11 cellular contexts compared by ENCODE assay signal in genomic region chr3:156685198-156685597, GRCh38. TPM values are rescaled to one million over a fixed set of nuclear protein-coding genes. Genes with fewer than 3 reads are reported as not detected.
A peak's percentile ranks its signal among the peaks of the same experiment; 100 is the strongest.
DNase-seq lines count a peak whose midpoint lies in the region; ATAC-seq, FAIRE-seq and TF ChIP-seq lines count a peak whose summit lies in the region.
"Had no signal": no experiment of that assay in that cellular context is flagged by ENCODE, and none has a peak within 500 bp of the region (broad histone marks: within the 10 kb centered on the region; RNA-seq: fewer than 3 reads in every experiment).

No MANE protein-coding gene starts in this region.

- TF ChIP-seq CTCF in Panc1 (IDR thresholded peaks at IDR 0.05) (no peak), foreskin fibroblast (IDR thresholded peaks at IDR 0.05; ENCODE audit: low read depth, low read length) (no peak)

- FAIRE-seq in GM19239 (lab: Jason Lieb, UNC): peak; percentile 91

- H3K9me3 ChIP-seq in Panc1 (ENCODE audit: control insufficient read depth, insufficient read depth, low read depth, low read length): no peaks in the 10 kb centered on the region
- H3K9me3 ChIP-seq: tibial nerve had no signal

- BruUV-seq in Panc1 (replicated peaks; lab: Mats Ljungman, UMichigan): no TSS peak

- no peaks in the 10 kb centered on the region for H3K27me3 ChIP-seq in Panc1 (ENCODE audit: control insufficient read depth, insufficient read depth, low read length)
- H3K27me3 ChIP-seq: tibial nerve had no signal

- no peak for ATAC-seq in Panc1
- no peak for ATAC-seq in GM19324 (IDR thresholded peaks at IDR 0.05; ENCODE audit: low FRiP score, unreplicated experiment)
- ATAC-seq in HG03439 (IDR thresholded peaks at IDR 0.05; ENCODE audit: unreplicated experiment): no peak

- POLR2A ChIA-PET in Panc1 (lab: Charles Lee): interaction anchor here (0.6 kb wide), 1 partner anchor 134 kb away, joined by 6 read pairs; no protein-coding TSS in a partner anchor

- CTCF ChIA-PET in Panc1 (lab: Charles Lee): interaction anchor here (0.5 kb wide), 1 partner anchor 151 kb away, joined by 12 read pairs; no protein-coding TSS in a partner anchor

- in situ Hi-C loops in Panc1 (cut with HindIII; ENCODE audit: low pct_unique_long_range_greater_than_20kb, low sequenced_read_pairs): no loop called here

- H3K4me3 ChIP-seq in Panc1 (ENCODE audit: low read depth in 2 of 2, low read length in 2 of 2) (no peak overlapping the region), foreskin fibroblast (ENCODE audit: low read depth in 1 of 2, low read length in 2 of 2) (no peak overlapping the region)
- H3K4me3 ChIP-seq: tibial nerve had no signal

- H3K27ac ChIP-seq in Panc1 (ENCODE audit: low read length): peak overlapping the region; percentile 13; the same call in 1 of the 2 replicates
- H3K27ac ChIP-seq: tibial nerve had no signal

- intact Hi-C loops in Panc1 (cut with micrococcal nuclease; ENCODE audit: unreplicated experiment): no loop called here

- peaks cover 54% of the 10 kb centered on the region for H3K4me1 ChIP-seq in Panc1 (ENCODE audit: control insufficient read depth, insufficient read depth, low read length)

- DNase-seq in AML-193 (lab: John Stamatoyannopoulos, UW): peak; percentile 23 to 33
- DNase-seq in GM19239 (ENCODE audit: insufficient read length, low spot score): no peak
- DNase-seq in Panc1 (ENCODE audit: low read depth, low spot score): no peak
- peak; percentile 41 to 73 for DNase-seq in foreskin fibroblast
- DNase-seq in AG08396 (ENCODE audit: low spot score): no peak
- DNase-seq in NCI-H226: no peak
- DNase-seq: activated CD8-positive, alpha-beta memory T cell treated with anti-CD3 and anti-CD28 coated beads, Interleukin-2, amount 50 U/mL, for 48 hours; NCI-H524 treated with DMSO at 0.1 percent for 48 hours had no signal

- H3K36me3 ChIP-seq in Panc1 (ENCODE audit: control insufficient read depth, insufficient read depth, low read length): 0 out of 2 replicates have a peak, but pooled peaks cover 2% of the 10 kb centered on the region

RNA-seq across cellular contexts. Expression of gene TIPARP, which starts 10.8 kb away (rescaled TPM):
- 22.1 TPM for total RNA-seq in Panc1 (2021; ENCODE audit: unreplicated experiment)
- 11.0 TPM for polyA plus RNA-seq in Panc1 (2012; ENCODE audit: insufficient read length)

Comparison
In these comparisons a context has a peak if more than half of its experiments do, and no peak if none do; other contexts are left out.
1. DNase-seq: peak in AML-193 (2 of 2) and foreskin fibroblast (2 of 2); none in GM19239 (single experiment), Panc1 (single experiment), AG08396 (single experiment) and NCI-H226 (single experiment).